21 cellular contexts compared by ENCODE assay signal in the genomic region with DNA sequence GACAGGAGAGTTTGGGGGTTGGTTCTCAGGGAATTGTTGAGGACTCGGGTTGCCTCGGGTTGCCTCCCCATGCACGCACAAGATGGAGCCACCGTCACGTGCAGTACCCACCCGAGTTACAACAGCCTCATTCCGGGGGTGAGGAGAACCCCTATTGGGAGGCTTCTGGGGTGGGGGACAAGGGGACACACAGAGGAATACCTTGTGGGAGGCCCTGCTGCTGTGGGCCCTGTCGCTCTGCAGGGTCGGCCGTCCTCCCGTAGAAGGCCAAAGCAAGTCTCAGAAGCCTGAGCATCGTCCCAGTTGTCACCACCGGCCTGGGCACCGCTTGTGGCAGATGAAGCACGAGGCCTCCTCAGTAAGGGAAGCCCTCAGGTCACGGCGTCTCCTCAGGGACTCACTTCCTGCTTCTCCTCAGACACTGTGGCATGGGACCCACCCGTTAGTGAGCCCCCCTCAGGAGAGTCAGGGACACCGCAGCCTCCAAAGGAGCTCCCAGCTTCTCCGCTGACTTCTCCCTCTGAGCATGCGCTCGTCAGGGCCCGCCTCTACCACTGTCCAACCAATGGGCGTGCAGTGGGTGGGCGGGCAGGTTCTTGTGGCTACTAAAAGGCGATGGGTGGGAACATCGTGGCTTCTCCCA. TPM values are rescaled to one million over a fixed set of nuclear protein-coding genes. Genes with fewer than 3 reads are reported as not detected.
DNase-seq lines count a peak whose midpoint lies in the region; ATAC-seq, FAIRE-seq and TF ChIP-seq lines count a peak whose summit lies in the region.
"Had no signal": no experiment of that assay in that cellular context is flagged by ENCODE, and none has a peak within 500 bp of the region (broad histone marks: within the 10 kb centered on the region; RNA-seq: fewer than 3 reads in every experiment).

CT55 (minus strand) TSS at position 522 of the 643 bp plus-strand sequence; CDS start at position 295, 227 bp downstream.

- no peak within 1 kb of the TSS for H2BK120ac ChIP-seq in H1 (replicated peaks; ENCODE audit: low read depth, low read length)

- TF ChIP-seq EP300 in H1 (IDR thresholded peaks at IDR 0.05; ENCODE audit: borderline replicate concordance in 1 of 2, low read depth in 2 of 2, low read length in 2 of 2) (no peak), HepG2 (IDR thresholded peaks at IDR 0.05; ENCODE audit: low read depth in 2 of 2, low read length in 2 of 2) (no peak), HepG2 (CRISPR knock-in tag; IDR thresholded peaks at IDR 0.05; ENCODE audit: borderline replicate concordance) (no peak)

- no peaks in the 10 kb centered on the region for H3K23me2 ChIP-seq in H1 (ENCODE audit: low read depth, low read length)

- H2BK5ac ChIP-seq in H1 (ENCODE audit: low read depth, low read length) = no peak within 1 kb of the TSS

- H3K27me3 ChIP-seq in HAP-1 (ENCODE audit: low read depth) (peaks cover 15% of the 10 kb centered on the region), H1 (replicated peaks in 1 of 4; ENCODE audit: control insufficient read depth in 3 of 4, extremely low read depth in 1 of 4, insufficient read depth in 3 of 4, low read length in 3 of 4) (no peaks in the 10 kb centered on the region), foreskin keratinocyte (no peaks in the 10 kb centered on the region), HepG2 (ENCODE audit: control insufficient read depth in 1 of 2, insufficient read depth in 2 of 2, low read length in 2 of 2) (0 out of 5 replicates have a peak, but pooled peaks cover 0 to 3% of the 10 kb centered on the region in 2 experiments)

- no peak within 1 kb of the TSS for H2AK5ac ChIP-seq in H1 (ENCODE audit: low read depth, low read length)

- WGBS in H1 (ENCODE audit: extremely low coverage in 1 of 2, insufficient coverage in 1 of 2, insufficient read length in 1 of 2, insufficient replicate concordance in 2 of 2, low coverage in 1 of 2, low lambda C conversion rate in 2 of 2, missing lambda C conversion rate in 1 of 2), 2 experiments = 96% methylated on average over 11 of the region's 27 CpGs; no CpG with 5 or more reads in 1 of the 2 experiments
- 100% methylated on average over 1 of the region's 27 CpGs for WGBS in HepG2 (ENCODE audit: low lambda C conversion rate)

- no peak within 1 kb of the TSS for H4K91ac ChIP-seq in H1 (replicated peaks; ENCODE audit: insufficient read length, low read length)

- intact Hi-C loops in HepG2 (cut with micrococcal nuclease; ENCODE audit: unreplicated experiment) = no loop called here

- POLR2A ChIA-PET in H1 (lab: Charles Lee; ENCODE audit: partially characterized antibody) (no interaction called here), HepG2 (lab: Yijun Ruan, JAX) (no interaction called here)

- H4K20me1 ChIP-seq in H1 (replicated peaks in 1 of 2; ENCODE audit: control insufficient read depth in 1 of 2, insufficient read depth in 2 of 2, low read length in 2 of 2) (no peaks in the 10 kb centered on the region), HepG2 (ENCODE audit: insufficient read depth, low read length) (no peaks in the 10 kb centered on the region)

- ATAC-seq in foreskin keratinocyte (no peak), HepG2 (no peak)
- ATAC-seq: A549 had no signal

- in situ Hi-C loops in HAP-1 (cut with MboI; ENCODE audit: low sequenced_read_pairs) (no loop called here), SK-MEL-5 (cut with HindIII; ENCODE audit: low pct_unique_long_range_greater_than_20kb, low sequenced_read_pairs) (no loop called here), HepG2 (cut with HindIII; ENCODE audit: extremely low pct_ligation_motif_present, low pct_unique_long_range_greater_than_20kb) (no loop called here)

- no peak for TF ChIP-seq RAD21 in H1 (IDR thresholded peaks at IDR 0.05 in 1 of 2, conservative IDR thresholded peaks at IDR 0.05 in 1 of 2; ENCODE audit: low read depth in 2 of 2, low read length in 2 of 2)
- no peak for TF ChIP-seq RAD21 in HepG2 (CRISPR knock-in tag; IDR thresholded peaks at IDR 0.05)

- no peak for TF ChIP-seq POLR2A in H1 (IDR thresholded peaks at IDR 0.05; ENCODE audit: control extremely low read depth in 1 of 2, low read depth in 2 of 2, low read length in 2 of 2)
- TF ChIP-seq POLR2A in HepG2 (IDR thresholded peaks at IDR 0.05; ENCODE audit: insufficient read depth in 1 of 2, low read depth in 2 of 2, low read length in 2 of 2) = no peak

- H3K4me3 ChIP-seq in HAP-1 = no peak within 1 kb of the TSS
- no peak within 1 kb of the TSS for H3K4me3 ChIP-seq in H1 (ENCODE audit: extremely low read depth in 1 of 4, insufficient read depth in 2 of 4, low read depth in 3 of 4, low read length in 4 of 4)
- H3K4me3 ChIP-seq in HepG2 (replicated peaks in 1 of 3; ENCODE audit: insufficient read depth in 1 of 3, low read depth in 2 of 3, low read length in 3 of 3) = no peak within 1 kb of the TSS
- H3K4me3 ChIP-seq: A549, GM23248, PC-9, SK-N-MC had no signal

- H4K5ac ChIP-seq in H1 (ENCODE audit: insufficient read length, low read depth, low read length) = no peak within 1 kb of the TSS

- H3K18ac ChIP-seq in H1 (ENCODE audit: extremely low read depth, low read length) = no peak within 1 kb of the TSS

- no peaks in the 10 kb centered on the region for H3K4me1 ChIP-seq in HAP-1
- H3K4me1 ChIP-seq in H1 (replicated peaks in 1 of 4; ENCODE audit: control insufficient read depth in 3 of 4, insufficient read depth in 4 of 4, low read length in 3 of 4) = no peaks in the 10 kb centered on the region
- no peaks in the 10 kb centered on the region for H3K4me1 ChIP-seq in foreskin keratinocyte
- H3K4me1 ChIP-seq in HepG2 (ENCODE audit: insufficient read depth, low read length) = no peaks in the 10 kb centered on the region
- H3K4me1 ChIP-seq: A549 had no signal

- DNase-seq in COLO829 (ENCODE audit: low spot score) = peak; percentile 2
- peak; percentile 7 to 19 for DNase-seq in HAP-1 (ENCODE audit: low spot score in 2 of 2)
- DNase-seq in SK-MEL-5 (ENCODE audit: low read depth, low spot score) = peak; percentile 37
- no peak for DNase-seq in H1 (ENCODE audit: low read depth in 1 of 2, low spot score in 2 of 2)
- no peak for DNase-seq in GM10266 (ENCODE audit: extremely low spot score)
- no peak for DNase-seq in foreskin keratinocyte
- DNase-seq in NCI-H226 = no peak
- DNase-seq in HepG2 (ENCODE audit: low spot score) = no peak
- DNase-seq: COR-L47, DMS153, GM23248, NCI-H1048, NCI-H1436 treated with DMSO at 0.1 percent for 48 hours, NCI-H510A, NCI-H774, PC-9, T-helper 1 cell had no signal

- no peak within 1 kb of the TSS for H3K27ac ChIP-seq in H1 (ENCODE audit: low read depth, low read length)
- no peak within 1 kb of the TSS for H3K27ac ChIP-seq in foreskin keratinocyte
- no peak within 1 kb of the TSS for H3K27ac ChIP-seq in HepG2 (ENCODE audit: extremely low read length, insufficient read depth, low read length)
- H3K27ac ChIP-seq: A549, GM23248, KMS-11, PC-9, SK-N-MC had no signal

- no peak within 1 kb of the TSS for H2BK12ac ChIP-seq in H1 (ENCODE audit: low read depth, low read length)

- H2BK15ac ChIP-seq in H1 (ENCODE audit: low read length) = no peak within 1 kb of the TSS

- no peak within 1 kb of the TSS for H2AFZ ChIP-seq in H1 (ENCODE audit: low read length)
- no peak within 1 kb of the TSS for H2AFZ ChIP-seq in HepG2 (ENCODE audit: low read length)
- H2AFZ ChIP-seq: GM23248, PC-9 had no signal

- H3K9me3 ChIP-seq in HAP-1 (no peaks in the 10 kb centered on the region), H1 (ENCODE audit: insufficient read depth in 2 of 2, low read depth in 1 of 2, low read length in 1 of 2) (no peaks in the 10 kb centered on the region), HepG2 (ENCODE audit: low read length) (no peaks in the 10 kb centered on the region)
- H3K9me3 ChIP-seq: A549 had no signal

- no peaks in the 10 kb centered on the region for H3K79me1 ChIP-seq in H1 (ENCODE audit: low read depth, low read length)

- no peaks in the 10 kb centered on the region for H3K79me2 ChIP-seq in H1 (ENCODE audit: control insufficient read depth in 1 of 2, insufficient read depth in 2 of 2, low read length in 2 of 2)
- no peaks in the 10 kb centered on the region for H3K79me2 ChIP-seq in HepG2 (ENCODE audit: insufficient read depth, low read length)

- H3K4me2 ChIP-seq in H1 (ENCODE audit: insufficient read depth in 1 of 2, low read depth in 2 of 2, low read length in 2 of 2) (no peak within 1 kb of the TSS), HepG2 (ENCODE audit: low read depth, low read length) (no peak within 1 kb of the TSS)
- H3K4me2 ChIP-seq: A549, KMS-11, PC-9 had no signal

- H3K56ac ChIP-seq in H1 (replicated peaks; ENCODE audit: insufficient read length, low read depth, low read length) = no peak within 1 kb of the TSS

- no peak within 1 kb of the TSS for H4K8ac ChIP-seq in H1 (ENCODE audit: extremely low read depth, insufficient read depth, low read length)

- H3K36me3 ChIP-seq in HAP-1 (replicated peaks) (no peaks in the 10 kb centered on the region), H1 (ENCODE audit: control insufficient read depth in 2 of 4, insufficient read depth in 4 of 4, low read length in 3 of 4) (no peaks in the 10 kb centered on the region), HepG2 (replicated peaks in 1 of 2; ENCODE audit: control insufficient read depth in 1 of 2, insufficient read depth in 2 of 2, low read length in 2 of 2) (no peaks in the 10 kb centered on the region)

- CTCF ChIA-PET in H1 (lab: Charles Lee; ENCODE audit: partially characterized antibody) = interaction anchor here (0.6 to 0.7 kb wide), 2 partner anchors 8 to 521 kb away, joined by 3 read pairs; no protein-coding TSS in a partner anchor
- CTCF ChIA-PET in HepG2 (lab: Yijun Ruan, JAX; ENCODE audit: low intra/inter-chr PET ratio, low total read pairs) = no interaction called here

- no peak for FAIRE-seq in H1 (lab: Jason Lieb, UNC)
- no peak for FAIRE-seq in HepG2 (lab: Jason Lieb, UNC)
- FAIRE-seq: A549 had no signal

- no peak within 1 kb of the TSS for H2BK20ac ChIP-seq in H1 (ENCODE audit: low read length)

- H3K14ac ChIP-seq in H1 (ENCODE audit: insufficient read length) = no peak within 1 kb of the TSS

- BruUV-seq in HepG2 (replicated peaks; lab: Mats Ljungman, UMichigan) = no TSS peak

- no peak within 1 kb of the TSS for H3K4ac ChIP-seq in H1 (replicated peaks; ENCODE audit: insufficient read length, low read depth, low read length)

- no peak within 1 kb of the TSS for H3K23ac ChIP-seq in H1 (ENCODE audit: insufficient read length)

- TF ChIP-seq CTCF in H1 (IDR thresholded peaks at IDR 0.05; ENCODE audit: control extremely low read depth in 1 of 3, insufficient read depth in 1 of 3, low read depth in 1 of 3, low read length in 3 of 3) (no peak), GM10266 (IDR thresholded peaks at IDR 0.05; ENCODE audit: control insufficient read depth, insufficient read depth, low read depth, missing control alignments) (no peak), foreskin keratinocyte (conservative IDR thresholded peaks at IDR 0.05) (no peak), HepG2 (CRISPR knock-in tag; IDR thresholded peaks at IDR 0.05) (no peak)

- no peak within 1 kb of the TSS for H3K9ac ChIP-seq in H1 (replicated peaks in 1 of 4; ENCODE audit: extremely low read depth in 1 of 4, low read depth in 3 of 4, low read length in 3 of 4)
- no peak within 1 kb of the TSS for H3K9ac ChIP-seq in HepG2 (ENCODE audit: insufficient read depth, low read depth, low read length)
- H3K9ac ChIP-seq: GM23248, KMS-11 had no signal

RNA-seq across cellular contexts. Expression of gene CT55, which starts in this region (rescaled TPM):
- total RNA-seq in SK-MEL-5 (2014; rRNA removed; shearing (Covaris generic)) = 5.9 and 7.1 TPM in 2 replicates
- 7.8 and 8.7 TPM in 2 replicates for polyA plus RNA-seq in SK-MEL-5 (2015; cell fraction: cytosol; rRNA removed)
- 7.5 and 7.6 TPM in 2 replicates for polyA plus RNA-seq in SK-MEL-5 (2015; cell fraction: nucleus; rRNA removed)
- not detected in 2 replicates for total RNA-seq in H1 (2021; fragmentation: NEBNext Ultra II Directional; extraction: Animal tissue kit (Norgen Biotek cat#: 25700))
- 0.09 and 0.15 TPM in 2 replicates for polyA plus RNA-seq in H1 (2011; rRNA removed)
- 0.08 TPM for polyA plus RNA-seq in H1 (2011; cell fraction: cytosol; rRNA removed)
- 0.44 TPM for polyA plus RNA-seq in H1 (2011; cell fraction: nucleus; rRNA removed)
- 0.09 to 0.25 TPM in 2 of 4 replicates, not detected in the others for polyA plus RNA-seq in H1 (2012, experiment 1 of 2)
- not detected for polyA plus RNA-seq in H1 (2012, experiment 2 of 2)
- 0.06 TPM for polyA plus RNA-seq in H1 (2013, experiment 1 of 2)
- 0.06 TPM for polyA plus RNA-seq in H1 (2013, experiment 2 of 2)
- not detected in 2 replicates for polyA minus RNA-seq in H1 (2011; rRNA and poly(A)+ RNA removed)
- polyA minus RNA-seq in H1 (2011; cell fraction: cytosol; rRNA and poly(A)+ RNA removed) = not detected
- polyA minus RNA-seq in H1 (2011; cell fraction: nucleus; rRNA and poly(A)+ RNA removed) = 0.50 TPM
- total RNA-seq in foreskin keratinocyte = not detected in 2 replicates
- polyA plus RNA-seq in foreskin keratinocyte = not detected in 2 replicates
- 0.15 TPM in 1 of 2 replicates, not detected in the other for total RNA-seq in HepG2 (2016; rRNA removed; fragmentation: Illumina TruSeq; extraction: Trizol)
- total RNA-seq in HepG2 (2016; cell fraction: cytosol; rRNA removed; fragmentation: Illumina TruSeq; extraction: Trizol; ENCODE audit: low read depth) = not detected in 2 replicates
- total RNA-seq in HepG2 (2016; cell fraction: insoluble cytoplasmic fraction; rRNA removed; fragmentation: Illumina TruSeq; extraction: Trizol) = 0.15 TPM in 1 of 2 replicates, not detected in the other
- not detected in 2 replicates for total RNA-seq in HepG2 (2016; cell fraction: membrane; rRNA removed; fragmentation: Illumina TruSeq; extraction: Trizol)
- 0.22 TPM in 1 of 2 replicates, not detected in the other for total RNA-seq in HepG2 (2016; cell fraction: nucleus; rRNA removed; fragmentation: Illumina TruSeq; extraction: Trizol)
- polyA plus RNA-seq in HepG2 (2011; rRNA removed) = 0.08 TPM in 1 of 2 replicates, not detected in the other
- not detected in 2 replicates for polyA plus RNA-seq in HepG2 (2011; cell fraction: cytosol; rRNA removed)
- 0.08 and 0.19 TPM in 2 replicates for polyA plus RNA-seq in HepG2 (2011; cell fraction: nucleus; rRNA removed)
- polyA plus RNA-seq in HepG2 (2012) = not detected in 2 replicates
- 0.11 TPM in 1 of 2 replicates, not detected in the other for polyA plus RNA-seq in HepG2 (2016; cell fraction: cytosol; fragmentation: Illumina TruSeq; extraction: Trizol; ENCODE audit: low read depth)
- polyA plus RNA-seq in HepG2 (2016; cell fraction: insoluble cytoplasmic fraction; fragmentation: Illumina TruSeq; extraction: Trizol; ENCODE audit: low read depth) = not detected in 2 replicates
- polyA plus RNA-seq in HepG2 (2016; cell fraction: membrane; fragmentation: Illumina TruSeq; extraction: Trizol; ENCODE audit: low read depth) = not detected in 2 replicates
- not detected in 2 replicates for polyA plus RNA-seq in HepG2 (2016; cell fraction: nucleus; fragmentation: Illumina TruSeq; extraction: Trizol; ENCODE audit: insufficient read depth, low read depth)
- 0.14 and 0.20 TPM in 2 replicates for polyA minus RNA-seq in HepG2 (2011; rRNA and poly(A)+ RNA removed; ENCODE audit: low replicate concordance)
- polyA minus RNA-seq in HepG2 (2011; cell fraction: cytosol; rRNA and poly(A)+ RNA removed) = not detected in 2 replicates
- not detected in 2 replicates for polyA minus RNA-seq in HepG2 (2011; cell fraction: nucleus; rRNA and poly(A)+ RNA removed)
- total RNA-seq: GM23248, PC-9 had no signal
- polyA plus RNA-seq: CD14-positive monocyte, GM23248 had no signal

Comparison
In these comparisons a context has a peak if more than half of its experiments do, and no peak if none do; other contexts are left out.
1. DNase-seq: peak in COLO829 (single experiment), HAP-1 (2 of 2) and SK-MEL-5 (single experiment); none in H1 (0 of 2), GM10266 (single experiment), foreskin keratinocyte (0 of 2), NCI-H226 (single experiment) and HepG2 (single experiment).